In the genomic region with DNA sequence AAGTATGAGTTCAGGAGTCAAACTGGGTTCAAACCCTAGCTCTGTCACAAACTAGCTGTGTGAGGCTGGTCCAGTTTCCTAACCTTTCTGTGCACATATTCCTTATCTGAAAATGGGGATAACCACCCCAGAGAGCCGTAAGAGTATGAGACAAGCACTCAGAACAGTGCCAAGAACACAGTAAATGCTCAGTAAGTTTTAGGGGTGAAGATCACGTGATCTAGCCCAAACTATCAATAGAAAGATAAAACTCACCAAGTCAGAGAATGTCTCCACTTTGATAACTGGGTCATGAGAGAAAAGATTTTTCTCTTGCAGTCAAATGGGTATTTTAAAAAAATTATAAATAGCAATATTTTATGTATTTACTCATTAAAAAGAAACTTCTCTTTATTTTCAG, we compare ENCODE assay signal across 32 cellular contexts.
"Had no signal": no experiment of that assay in that cellular context is flagged by ENCODE, and none has a peak within 500 bp of the region (broad histone marks: within the 10 kb centered on the region; RNA-seq: fewer than 3 reads in every experiment).

No MANE protein-coding gene starts in this region.

- H3K9me3 ChIP-seq: adrenal gland, body of pancreas, neutrophil, ovary, sigmoid colon, tibial nerve, uterus had no signal

- H3K9me3 Mint-ChIP-seq: activated CD4-positive, alpha-beta memory T cell treated with anti-CD3 and anti-CD28 coated beads for 36 hours; activated CD4-positive, alpha-beta T cell treated with anti-CD3 and anti-CD28 coated beads, Interleukin-2, amount 10 ng/mL, durations not matched to agents 24 days and 14 days; activated naive CD4-positive, alpha-beta T cell treated with anti-CD3 and anti-CD28 coated beads for 36 hours; activated naive CD8-positive, alpha-beta T cell treated with anti-CD3 and anti-CD28 coated beads for 36 hours; activated T-helper 1 cell treated with anti-CD3 and anti-CD28 coated beads, Interleukin-12 subunit alpha, Interleukin-12 subunit beta, Interleukin-2, Interleukin-4 antibody, amounts not matched to agents 30 ng/mL and 10 ng/mL and 1 ng/mL, durations not matched to agents 14 hours and 24 hours and 36 hours; stimulated activated effector memory CD8-positive, alpha-beta T cell treated with anti-CD3 and anti-CD28 coated beads, Interleukin-12 subunit alpha, Interleukin-12 subunit beta, amount 100 ng/mL, for 72 hours; stimulated activated naive CD8-positive, alpha-beta T cell treated with anti-CD3 and anti-CD28 coated beads, Interleukin-15, amount 100 ng/mL, for 72 hours; T-helper 1 cell treated with Interleukin-12 subunit alpha and Interleukin-12 subunit beta and Interleukin-4 antibody, amounts not matched to agents 30 μg/mL and 1 μg/mL, for 36 hours had no signal

- H3K4me1 Mint-ChIP-seq: activated CD4-positive, alpha-beta T cell treated with anti-CD3 and anti-CD28 coated beads, Interleukin-2, amount 10 ng/mL, durations not matched to agents 24 days and 14 days; activated naive CD8-positive, alpha-beta T cell treated with anti-CD3 and anti-CD28 coated beads for 36 hours; stimulated activated effector memory CD8-positive, alpha-beta T cell treated with anti-CD3 and anti-CD28 coated beads, Interleukin-12 subunit alpha, Interleukin-12 subunit beta, amount 100 ng/mL, for 72 hours; stimulated activated naive CD8-positive, alpha-beta T cell treated with anti-CD3 and anti-CD28 coated beads, Interleukin-15, amount 100 ng/mL, for 72 hours had no signal

- H3K27ac ChIP-seq: adrenal gland, body of pancreas, neutrophil, ovary, sigmoid colon, VCaP had no signal

- H3K36me3 Mint-ChIP-seq: activated CD4-positive, alpha-beta memory T cell treated with anti-CD3 and anti-CD28 coated beads for 36 hours; activated naive CD8-positive, alpha-beta T cell treated with anti-CD3 and anti-CD28 coated beads for 36 hours; stimulated activated effector memory CD8-positive, alpha-beta T cell treated with anti-CD3 and anti-CD28 coated beads, Interleukin-12 subunit alpha, Interleukin-12 subunit beta, amount 100 ng/mL, for 72 hours had no signal

- H3K27ac Mint-ChIP-seq: activated CD4-positive, alpha-beta memory T cell treated with anti-CD3 and anti-CD28 coated beads for 36 hours; activated CD4-positive, alpha-beta T cell treated with anti-CD3 and anti-CD28 coated beads, Interleukin-2, amount 10 ng/mL, durations not matched to agents 24 days and 14 days; activated naive CD4-positive, alpha-beta T cell treated with anti-CD3 and anti-CD28 coated beads for 36 hours; activated naive CD8-positive, alpha-beta T cell treated with anti-CD3 and anti-CD28 coated beads for 36 hours; activated T-helper 1 cell treated with anti-CD3 and anti-CD28 coated beads, Interleukin-12 subunit alpha, Interleukin-12 subunit beta, Interleukin-2, Interleukin-4 antibody, amounts not matched to agents 30 ng/mL and 10 ng/mL and 1 ng/mL, durations not matched to agents 14 hours and 24 hours and 36 hours; nephron progenitor cell; progenitor cell of endocrine pancreas; stimulated activated effector memory CD8-positive, alpha-beta T cell treated with anti-CD3 and anti-CD28 coated beads, Interleukin-12 subunit alpha, Interleukin-12 subunit beta, amount 100 ng/mL, for 72 hours; stimulated activated naive CD8-positive, alpha-beta T cell treated with anti-CD3 and anti-CD28 coated beads, Interleukin-15, amount 100 ng/mL, for 72 hours; T-helper 1 cell treated with Interleukin-12 subunit alpha and Interleukin-12 subunit beta and Interleukin-4 antibody, amounts not matched to agents 30 μg/mL and 1 μg/mL, for 36 hours had no signal

- H3K27me3 Mint-ChIP-seq: activated CD4-positive, alpha-beta memory T cell treated with anti-CD3 and anti-CD28 coated beads for 36 hours; activated CD4-positive, alpha-beta T cell treated with anti-CD3 and anti-CD28 coated beads, Interleukin-2, amount 10 ng/mL, durations not matched to agents 24 days and 14 days; activated naive CD8-positive, alpha-beta T cell treated with anti-CD3 and anti-CD28 coated beads for 36 hours had no signal

- H3K4me3 Mint-ChIP-seq: activated CD4-positive, alpha-beta memory T cell treated with anti-CD3 and anti-CD28 coated beads for 36 hours; activated CD4-positive, alpha-beta T cell treated with anti-CD3 and anti-CD28 coated beads, Interleukin-2, amount 10 ng/mL, durations not matched to agents 24 days and 14 days; activated naive CD4-positive, alpha-beta T cell treated with anti-CD3 and anti-CD28 coated beads for 36 hours; activated naive CD8-positive, alpha-beta T cell treated with anti-CD3 and anti-CD28 coated beads for 36 hours; activated T-helper 1 cell treated with anti-CD3 and anti-CD28 coated beads, Interleukin-12 subunit alpha, Interleukin-12 subunit beta, Interleukin-2, Interleukin-4 antibody, amounts not matched to agents 30 ng/mL and 10 ng/mL and 1 ng/mL, durations not matched to agents 14 hours and 24 hours and 36 hours; nephron progenitor cell; stimulated activated effector memory CD8-positive, alpha-beta T cell treated with anti-CD3 and anti-CD28 coated beads, Interleukin-12 subunit alpha, Interleukin-12 subunit beta, amount 100 ng/mL, for 72 hours; stimulated activated naive CD8-positive, alpha-beta T cell treated with anti-CD3 and anti-CD28 coated beads, Interleukin-15, amount 100 ng/mL, for 72 hours; T-helper 1 cell treated with Interleukin-12 subunit alpha and Interleukin-12 subunit beta and Interleukin-4 antibody, amounts not matched to agents 30 μg/mL and 1 μg/mL, for 36 hours had no signal

- H3K27me3 ChIP-seq: adrenal gland, body of pancreas, neutrophil, ovary, sigmoid colon, tibial nerve, uterus had no signal

- DNase-seq: activated CD4-positive, alpha-beta memory T cell treated with anti-CD3 and anti-CD28 coated beads for 36 hours; activated CD4-positive, alpha-beta T cell treated with anti-CD3 and anti-CD28 coated beads, Interleukin-2, amount 10 ng/mL, durations not matched to agents 24 days and 14 days; activated CD8-positive, alpha-beta memory T cell treated with anti-CD3 and anti-CD28 coated beads, Interleukin-2, amount 50 U/mL, for 4 hours; activated effector memory CD4-positive, alpha-beta T cell treated with anti-CD3 and anti-CD28 coated beads, Interleukin-2, amount 50 U/mL, for 16 hours; activated naive CD4-positive, alpha-beta T cell treated with anti-CD3 and anti-CD28 coated beads for 36 hours; activated naive CD8-positive, alpha-beta T cell treated with anti-CD3 and anti-CD28 coated beads for 36 hours; activated T-cell treated with anti-CD3 and anti-CD28 coated beads, Interleukin-2, amount 50 U/mL, for 1 hour; adrenal gland; aorta; body of pancreas; cerebellar nuclear complex; kidney glomerular epithelial cell; nephron progenitor cell; ovary; sigmoid colon; small intestine; stimulated activated CD4-positive, alpha-beta T cell treated with anti-CD3 and anti-CD28 coated beads, Interleukin-4, amount 100 ng/mL, for 24 hours; stimulated activated naive CD8-positive, alpha-beta T cell treated with anti-CD3 and anti-CD28 coated beads, Interleukin-15, amount 100 ng/mL, for 72 hours; SW 1271; T-helper 9 cell; uterus had no signal

- H3K4me3 ChIP-seq: adrenal gland, body of pancreas, coronary artery, lung, ovary, sigmoid colon, tibial nerve, uterus had no signal

- ATAC-seq: activated CD4-positive, CD25-positive, alpha-beta regulatory T cell treated with anti-CD3 and anti-CD28 coated beads, Interleukin-2, amount 50 U/mL, for 24 hours; body of pancreas; left lobe of liver; stimulated activated effector memory CD8-positive, alpha-beta T cell treated with anti-CD3 and anti-CD28 coated beads, Interleukin-12 subunit alpha, Interleukin-12 subunit beta, amount 100 ng/mL, for 72 hours; stimulated activated naive CD8-positive, alpha-beta T cell treated with anti-CD3 and anti-CD28 coated beads, Interleukin-15, amount 100 ng/mL, for 72 hours had no signal

- H3K4me1 ChIP-seq: body of pancreas had no signal

- H3K36me3 ChIP-seq: adrenal gland, neutrophil, ovary, sigmoid colon, tibial nerve, uterus had no signal
